In genomic region chr9:69671904-69672827, GRCh38 we compare ENCODE assay signal across 8 cellular contexts. TPM values are rescaled to one million over a fixed set of nuclear protein-coding genes. Genes with fewer than 3 reads are reported as not detected.
DNase-seq lines count a peak whose midpoint lies in the region; FAIRE-seq and TF ChIP-seq lines count a peak whose summit lies in the region.

TSS of gene APBA1 (minus strand) at chr9:69672371.

- TF ChIP-seq CTCF in GM12875 (IDR thresholded peaks at IDR 0.05; ENCODE audit: borderline replicate concordance, insufficient read depth, low read depth, low read length): no peak
- peak; percentile 74; the same call in 1 of the 2 replicates for TF ChIP-seq CTCF in HEK293 (tag by site-specific recombination; IDR thresholded peaks at IDR 0.05)
- no peak for TF ChIP-seq CTCF in colonic mucosa (IDR thresholded peaks at IDR 0.05)
- no peak for TF ChIP-seq CTCF in D721Med (IDR thresholded peaks at IDR 0.05; ENCODE audit: insufficient read depth, missing control alignments)

- H3K9me3 ChIP-seq in HEK293 (ENCODE audit: control insufficient read depth, insufficient read depth, low read depth, low read length) (no peaks in the 10 kb centered on the region), colonic mucosa (no peaks in the 10 kb centered on the region)

- H3K36me3 ChIP-seq in HEK293 (ENCODE audit: control insufficient read depth in 2 of 2, insufficient read depth in 1 of 2, low read length in 2 of 2) (no peaks in the 10 kb centered on the region), colonic mucosa (no peaks in the 10 kb centered on the region)

- POLR2A ChIA-PET in HEK293 (lab: Yijun Ruan, JAX): interaction anchor here (0.8 to 1.5 kb wide), 2 partner anchors 11 to 88 kb away, joined by 5 to 6 read pairs; partner anchors contain the start of gene PTAR1

- H3K9ac ChIP-seq in colonic mucosa (ENCODE audit: low read depth in 2 of 2, low read length in 2 of 2): peak within 1 kb of the TSS; percentile 72 to 79

- H3K4me1 ChIP-seq in HEK293 (ENCODE audit: control insufficient read depth, insufficient read depth, low read length): 0 out of 2 replicates have a peak, but pooled peaks cover 3% of the 10 kb centered on the region
- H3K4me1 ChIP-seq in colonic mucosa: no peaks in the 10 kb centered on the region

- no peaks in the 10 kb centered on the region for H3K27me3 ChIP-seq in colonic mucosa

- H3K4me3 ChIP-seq in GM12875 (ENCODE audit: low read depth, low read length) (peak within 1 kb of the TSS; percentile 31), HEK293 (ENCODE audit: low read depth, low read length) (peak within 1 kb of the TSS; percentile 64), colonic mucosa (peak within 1 kb of the TSS; percentile 77)

- peak within 1 kb of the TSS; percentile 76 for H3K27ac ChIP-seq in HEK293 (ENCODE audit: extremely low read depth, low read depth, low read length)
- peak within 1 kb of the TSS; percentile 81 for H3K27ac ChIP-seq in colonic mucosa

- intact Hi-C loops in colonic mucosa (cut with DNase I): loop anchor here (5.0 kb wide), 2 partner anchors 85 to 200 kb away; no protein-coding TSS in a partner anchor

- peak; percentile 71 for DNase-seq in NCI-H1092 treated with DMSO at 0.1 percent for 48 hours (lab: John Stamatoyannopoulos, UW)
- DNase-seq in activated CD4-positive, alpha-beta T cell treated with anti-CD3 and anti-CD28 coated beads for 1 hour: peak; percentile 33
- DNase-seq in colonic mucosa: peak; percentile 66
- peak; percentile 87 for DNase-seq in left kidney (ENCODE audit: low read depth, low spot score)
- DNase-seq in stimulated activated CD4-positive, alpha-beta T cell treated with anti-CD3 and anti-CD28 coated beads, Interleukin-1b, Interleukin-23, amount 100 ng/mL, for 4 hours (ENCODE audit: low read depth in 2 of 2): peak; percentile 29 to 51
- no peak for DNase-seq in D721Med (ENCODE audit: insufficient read length, low spot score)

- CTCF ChIA-PET in HEK293 (lab: Yijun Ruan, JAX): interaction anchor here (0.6 to 3.2 kb wide), 25 partner anchors 9 to 723 kb away, joined by 3 to 23 read pairs (median 4); partner anchors contain the start of gene PTAR1

- no peak for FAIRE-seq in D721Med (lab: Jason Lieb, UNC)

TF ChIP-seq in HEK293, 187 proteins besides CTCF, POLR2A, EP300 and RAD21 (continues in another document):
- TF ChIP-seq ZIC2 (tag by site-specific recombination; IDR thresholded peaks at IDR 0.05) (peak; percentile 93), ZNF18 (tag by site-specific recombination; IDR thresholded peaks at IDR 0.05) (no peak), OVOL3 (tag by site-specific recombination; IDR thresholded peaks at IDR 0.05) (no peak), BCL6B (tag by site-specific recombination; IDR thresholded peaks at IDR 0.05) (no peak), ZNF747 (tag by site-specific recombination; IDR thresholded peaks at IDR 0.05) (no peak), ZNF24 (tag by site-specific recombination; IDR thresholded peaks at IDR 0.05) (no peak), HIC1 (tag by site-specific recombination; IDR thresholded peaks at IDR 0.05) (peak; percentile 40; the same call in 1 of the 2 replicates), PATZ1 (tag by site-specific recombination; IDR thresholded peaks at IDR 0.05) (peak; percentile 69; the same call in 1 of the 2 replicates), ZBTB8A (tag by site-specific recombination; IDR thresholded peaks at IDR 0.05) (peak; percentile 85), ZSCAN30 (tag by site-specific recombination; IDR thresholded peaks at IDR 0.05) (0 out of 2 replicates have a peak, but pooled peaks have one; percentile 32), ZNF600 (tag by site-specific recombination; IDR thresholded peaks at IDR 0.05) (0 out of 2 replicates have a peak, but pooled peaks have one; percentile 24), ZFHX2 (tag by site-specific recombination; conservative IDR thresholded peaks at IDR 0.05) (peak; percentile 38), SP7 (tag by site-specific recombination; IDR thresholded peaks at IDR 0.05) (peak; percentile 30; the same call in 1 of the 2 replicates), SP2 (tag by site-specific recombination; IDR thresholded peaks at IDR 0.05) (peak; percentile 27), ZNF398 (tag by site-specific recombination; IDR thresholded peaks at IDR 0.05) (peak; percentile 46), YY2 (tag by site-specific recombination; IDR thresholded peaks at IDR 0.05) (0 out of 2 replicates have a peak, but pooled peaks have one; percentile 12), ZNF202 (tag by site-specific recombination; IDR thresholded peaks at IDR 0.05; ENCODE audit: borderline replicate concordance) (no peak), REPIN1 (tag by site-specific recombination; IDR thresholded peaks at IDR 0.05; ENCODE audit: low read depth) (no peak)

RNA-seq across cellular contexts. Expression of gene APBA1, which starts in this region (rescaled TPM):
- 1 to 10 TPM; 6.3 to 7.5 TPM for total RNA-seq in colonic mucosa
